25 cellular contexts compared by ENCODE assay signal in the genomic region with DNA sequence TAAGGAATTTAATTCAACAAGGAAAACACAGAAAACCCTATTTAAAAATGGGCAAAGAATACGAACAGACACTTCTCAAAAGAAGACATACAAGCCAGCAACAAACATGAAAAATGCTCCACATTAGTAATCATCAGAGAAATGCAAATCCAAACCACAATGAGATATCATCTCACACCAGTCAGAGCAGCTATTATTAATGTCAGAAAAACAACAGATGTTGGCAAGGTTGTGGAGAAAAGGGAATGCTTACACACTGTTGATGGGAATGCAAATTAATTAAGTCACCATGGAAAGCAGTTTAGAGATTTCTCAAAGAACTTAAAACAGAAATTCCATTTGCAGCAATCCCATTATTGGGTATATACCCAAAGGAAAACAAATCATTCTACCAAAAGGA.
"Had no signal": no experiment of that assay in that cellular context is flagged by ENCODE, and none has a peak within 500 bp of the region (broad histone marks: within the 10 kb centered on the region; RNA-seq: fewer than 3 reads in every experiment).

No MANE protein-coding gene starts in this region.

- H3K9me3 ChIP-seq: ovary, right lobe of liver, testis, transverse colon had no signal

- ATAC-seq: activated CD4-positive, alpha-beta T cell treated with anti-CD3 and anti-CD28 coated beads for 36 hours; left lung; lower lobe of right lung; naive thymus-derived CD4-positive, alpha-beta T cell; right lobe of liver; stimulated activated naive CD8-positive, alpha-beta T cell treated with anti-CD3 and anti-CD28 coated beads, Interleukin-15, Interleukin-2, amounts not matched to agents 100 U/mL and 50 U/mL, for 24 hours had no signal

- H3K4me3 ChIP-seq: left lung, lower lobe of right lung, ovary, right lobe of liver, skin epidermis, testis, transverse colon had no signal

- H3K4me1 Mint-ChIP-seq: activated CD4-positive, alpha-beta T cell treated with anti-CD3 and anti-CD28 coated beads for 36 hours; activated naive CD4-positive, alpha-beta T cell treated with anti-CD3 and anti-CD28 coated beads, Interleukin-2, amount 10 ng/mL, durations not matched to agents 7 days and 5 days; activated naive CD8-positive, alpha-beta T cell treated with anti-CD3 and anti-CD28 coated beads, Interleukin-2, amount 10 ng/mL, durations not matched to agents 7 days and 5 days had no signal

- H3K4me1 ChIP-seq: left lung, lower lobe of right lung, right lobe of liver, testis, transverse colon had no signal

- H3K4me3 Mint-ChIP-seq: activated CD4-positive, alpha-beta T cell treated with anti-CD3 and anti-CD28 coated beads for 36 hours; activated naive CD4-positive, alpha-beta T cell treated with anti-CD3 and anti-CD28 coated beads, Interleukin-2, amount 10 ng/mL, durations not matched to agents 7 days and 5 days; activated naive CD8-positive, alpha-beta T cell treated with anti-CD3 and anti-CD28 coated beads, Interleukin-2, amount 10 ng/mL, durations not matched to agents 7 days and 5 days; activated T-helper 1 cell treated with anti-CD3 and anti-CD28 coated beads, Interleukin-12 subunit alpha, Interleukin-12 subunit beta, Interleukin-2, Interleukin-4 antibody, amounts not matched to agents 30 ng/mL and 10 ng/mL and 1 ng/mL, durations not matched to agents 14 hours and 24 hours and 36 hours; naive thymus-derived CD4-positive, alpha-beta T cell; T-helper 2 cell treated with Interferon-gamma antibody and Interleukin-4, amounts not matched to agents 5 μg/mL and 100 μg/mL, for 36 hours had no signal

- H3K27me3 ChIP-seq: ovary, right lobe of liver, testis, transverse colon had no signal

- H3K27ac Mint-ChIP-seq: activated CD4-positive, alpha-beta T cell treated with anti-CD3 and anti-CD28 coated beads for 36 hours; activated naive CD4-positive, alpha-beta T cell treated with anti-CD3 and anti-CD28 coated beads, Interleukin-2, amount 10 ng/mL, durations not matched to agents 7 days and 5 days; activated naive CD8-positive, alpha-beta T cell treated with anti-CD3 and anti-CD28 coated beads, Interleukin-2, amount 10 ng/mL, durations not matched to agents 7 days and 5 days; activated T-helper 1 cell treated with anti-CD3 and anti-CD28 coated beads, Interleukin-12 subunit alpha, Interleukin-12 subunit beta, Interleukin-2, Interleukin-4 antibody, amounts not matched to agents 30 ng/mL and 10 ng/mL and 1 ng/mL, durations not matched to agents 14 hours and 24 hours and 36 hours; naive thymus-derived CD4-positive, alpha-beta T cell; progenitor cell of endocrine pancreas; T-helper 2 cell treated with Interferon-gamma antibody and Interleukin-4, amounts not matched to agents 5 μg/mL and 100 μg/mL, for 36 hours had no signal

- H3K9me3 Mint-ChIP-seq: activated naive CD4-positive, alpha-beta T cell treated with anti-CD3 and anti-CD28 coated beads, Interleukin-2, amount 10 ng/mL, durations not matched to agents 7 days and 5 days; activated T-helper 1 cell treated with anti-CD3 and anti-CD28 coated beads, Interleukin-12 subunit alpha, Interleukin-12 subunit beta, Interleukin-2, Interleukin-4 antibody, amounts not matched to agents 30 ng/mL and 10 ng/mL and 1 ng/mL, durations not matched to agents 14 hours and 24 hours and 36 hours; T-helper 2 cell treated with Interferon-gamma antibody and Interleukin-4, amounts not matched to agents 5 μg/mL and 100 μg/mL, for 36 hours had no signal

- H3K36me3 Mint-ChIP-seq: activated naive CD4-positive, alpha-beta T cell treated with anti-CD3 and anti-CD28 coated beads, Interleukin-2, amount 10 ng/mL, durations not matched to agents 7 days and 5 days; activated naive CD8-positive, alpha-beta T cell treated with anti-CD3 and anti-CD28 coated beads, Interleukin-2, amount 10 ng/mL, durations not matched to agents 7 days and 5 days; naive thymus-derived CD4-positive, alpha-beta T cell had no signal

- H3K36me3 ChIP-seq: left lung, lower lobe of right lung, ovary, right lobe of liver, transverse colon had no signal

- DNase-seq: activated CD4-positive, alpha-beta T cell treated with anti-CD3 and anti-CD28 coated beads for 36 hours; activated CD4-positive, CD25-positive, alpha-beta regulatory T cell; activated CD8-positive, alpha-beta memory T cell treated with anti-CD3 and anti-CD28 coated beads for 24 hours; activated gamma-delta T cell; activated naive CD4-positive, alpha-beta T cell treated with anti-CD3 and anti-CD28 coated beads, Interleukin-2, amount 10 ng/mL, durations not matched to agents 7 days and 5 days; activated naive CD8-positive, alpha-beta T cell treated with anti-CD3 and anti-CD28 coated beads, Interleukin-2, amount 10 ng/mL, durations not matched to agents 7 days and 5 days; activated T-cell treated with anti-CD3 and anti-CD28 coated beads, Interleukin-2, amount 50 U/mL, for 1 hour; amniotic stem cell; caudate nucleus; foreskin melanocyte; left lung; lower lobe of right lung; mesendoderm; naive thymus-derived CD4-positive, alpha-beta T cell; ovary; right lobe of liver; stimulated activated CD4-positive, alpha-beta T cell treated with anti-CD3 and anti-CD28 coated beads, Interleukin-12 subunit alpha, Interleukin-12 subunit beta, amount 100 ng/mL, for 4 hours; stimulated activated CD4-positive, alpha-beta T cell treated with anti-CD3 and anti-CD28 coated beads, Interleukin-4, amount 100 ng/mL, for 1 hour; stimulated activated naive CD8-positive, alpha-beta T cell treated with anti-CD3 and anti-CD28 coated beads, Interleukin-15, Interleukin-2, amounts not matched to agents 100 U/mL and 50 U/mL, for 24 hours; testis; transverse colon had no signal

- H3K27ac ChIP-seq: left lung, lower lobe of right lung, ovary, right lobe of liver, skin epidermis, testis, transverse colon had no signal
